In genomic region chr6:148700713-148701392, GRCh38 we compare ENCODE assay signal across 8 cellular contexts. TPM values are rescaled to one million over a fixed set of nuclear protein-coding genes. Genes with fewer than 3 reads are reported as not detected.
DNase-seq lines count a peak whose midpoint lies in the region; ATAC-seq, FAIRE-seq and TF ChIP-seq lines count a peak whose summit lies in the region.

No MANE protein-coding gene starts in this region.

- peak overlapping the region; percentile 64 for H3K4me3 ChIP-seq in MM.1S (ENCODE audit: low read length)
- peak overlapping the region; percentile 46; the same call in 1 of the 2 replicates for H3K4me3 ChIP-seq in GM12878
- H3K4me3 ChIP-seq in kidney (ENCODE audit: low read length in 2 of 2) = peak overlapping the region; percentile 54 to 65

- 0 out of 2 replicates have a peak, but pooled peaks cover 2% of the 10 kb centered on the region for H3F3A ChIP-seq in MM.1S (ENCODE audit: insufficient read depth, low read length)

- TF ChIP-seq CTCF in MM.1S (IDR thresholded peaks at IDR 0.05; ENCODE audit: low read length) (no peak), GM12878 (IDR thresholded peaks at IDR 0.05 in 2 of 3, conservative IDR thresholded peaks at IDR 0.05 in 1 of 3; ENCODE audit: control insufficient read depth in 2 of 3, extremely low read depth in 1 of 3, insufficient read depth in 1 of 3, low read depth in 3 of 3, low read length in 3 of 3) (no peak), kidney (IDR thresholded peaks at IDR 0.05; ENCODE audit: borderline replicate concordance, extremely low read depth, insufficient read depth) (no peak)

- CTCF ChIA-PET in GM12878 (lab: Yijun Ruan, JAX) = interaction anchor here (0.9 to 2.1 kb wide), 7 partner anchors 11 to 141 kb away, joined by 3 to 12 read pairs (median 3); no protein-coding TSS in a partner anchor

- in situ Hi-C loops in GM12878 (cut with MboI) = no loop called here

- no peaks in the 10 kb centered on the region for H3K27me3 ChIP-seq in MM.1S (replicated peaks; ENCODE audit: insufficient read depth, low read length)
- H3K27me3 ChIP-seq in GM12878 (replicated peaks in 1 of 2; ENCODE audit: control insufficient read depth in 2 of 2, insufficient read depth in 2 of 2, low read length in 1 of 2) = no peaks in the 10 kb centered on the region

- SMC1A ChIA-PET in GM12878 (lab: Charles Lee; ENCODE audit: uncharacterized antibody, unreplicated experiment) = interaction anchor here (0.6 to 4.6 kb wide), 4 partner anchors 12 to 127 kb away, joined by 3 to 21 read pairs (median 4); no protein-coding TSS in a partner anchor

- ATAC-seq in GM21576 (IDR thresholded peaks at IDR 0.05; ENCODE audit: unreplicated experiment) (peak; percentile 73), GM12878 (peak; percentile 90)

- H3K79me2 ChIP-seq in MM.1S (ENCODE audit: low read length) (no peaks in the 10 kb centered on the region), GM12878 (ENCODE audit: control insufficient read depth, insufficient read depth, low read length) (no peaks in the 10 kb centered on the region)

- peak overlapping the region; percentile 86 for H3K4me2 ChIP-seq in MM.1S (ENCODE audit: low read depth, low read length)
- H3K4me2 ChIP-seq in GM12878 (ENCODE audit: control insufficient read depth, insufficient read depth) = peak overlapping the region; percentile 83

- no peak for TF ChIP-seq POLR2A in GM12878 (IDR thresholded peaks at IDR 0.05; ENCODE audit: low read depth, low read length)

- H3K36me3 ChIP-seq in MM.1S (replicated peaks; ENCODE audit: insufficient read depth, low read length) (no peaks in the 10 kb centered on the region), GM12878 (ENCODE audit: control insufficient read depth in 2 of 2, insufficient read depth in 2 of 2, low read length in 1 of 2) (no peaks in the 10 kb centered on the region), kidney (ENCODE audit: control insufficient read depth in 1 of 2, insufficient read depth in 2 of 2, low read length in 2 of 2) (no peaks in the 10 kb centered on the region)

- H3K27ac ChIP-seq in MM.1S (ENCODE audit: low read length) (peak overlapping the region; percentile 6; the same call in 1 of the 2 replicates), GM12878 (ENCODE audit: control insufficient read depth, insufficient read depth) (no peak overlapping the region), kidney (ENCODE audit: low read depth in 2 of 2, low read length in 2 of 2) (no peak overlapping the region)

- FAIRE-seq in GM12878 (lab: Jason Lieb, UNC) = no peak
- no peak for FAIRE-seq in kidney (lab: Jason Lieb, UNC)

- POLR2A ChIA-PET in GM12878 (lab: Charles Lee) = no interaction called here

- BruUV-seq in GM12878 (replicated peaks; lab: Mats Ljungman, UMichigan) = no TSS peak

- H3K9me3 ChIP-seq in MM.1S (replicated peaks; ENCODE audit: insufficient read depth, low read length) (no peaks in the 10 kb centered on the region), GM12878 (replicated peaks; ENCODE audit: control insufficient read depth, insufficient read depth, low read length) (no peaks in the 10 kb centered on the region; the same call in 2 of the 3 replicates), kidney (ENCODE audit: control insufficient read depth in 1 of 2, low read length in 2 of 2) (peaks cover 0 to 2% of the 10 kb centered on the region in 2 donors)

- intact Hi-C loops in GM12878 (cut with micrococcal nuclease; ENCODE audit: unreplicated experiment) (loop anchor here (5.0 kb wide), 2 partner anchors 124 to 139 kb away; no protein-coding TSS in a partner anchor), kidney (cut with DNase I) (no loop called here)

- no peak for TF ChIP-seq RAD21 in GM12878 (IDR thresholded peaks at IDR 0.05; ENCODE audit: insufficient read depth, low read depth, low read length)

- no peak for TF ChIP-seq EP300 in GM12878 (IDR thresholded peaks at IDR 0.05; ENCODE audit: borderline replicate concordance in 1 of 2, control insufficient read depth in 1 of 2, low read depth in 2 of 2, low read length in 2 of 2)

- RAD21 ChIA-PET in GM12878 (lab: Charles Lee; ENCODE audit: unreplicated experiment) = interaction anchor here (1.2 to 2.6 kb wide), 5 partner anchors 23 to 141 kb away, joined by 3 to 18 read pairs (median 3); no protein-coding TSS in a partner anchor

- peak; percentile 47 for DNase-seq in DMS53 (lab: John Stamatoyannopoulos, UW)
- no peak for DNase-seq in DMS53 treated with DMSO at 0.1 percent for 48 hours (lab: John Stamatoyannopoulos, UW; ENCODE audit: unreplicated experiment)
- peak; percentile 53 for DNase-seq in MM.1S
- no peak for DNase-seq in GM12878 (ENCODE audit: low read depth, low spot score)
- no peak for DNase-seq in kidney
- DNase-seq in superior temporal gyrus (ENCODE audit: extremely low spot score) = peak; percentile 37
- DNase-seq in T-helper 9 cell = no peak

- 4% methylated on average over 9 of the region's 9 CpGs for WGBS in GM12878 (ENCODE audit: insufficient coverage, insufficient replicate concordance, low lambda C conversion rate, missing lambda C conversion rate)

- no peaks in the 10 kb centered on the region for H3K4me1 ChIP-seq in MM.1S (ENCODE audit: low read length)
- H3K4me1 ChIP-seq in GM12878 (ENCODE audit: control insufficient read depth, insufficient read depth, low read length) = 0 out of 2 replicates have a peak, but pooled peaks cover 3% of the 10 kb centered on the region
- peaks cover 0 to 2% of the 10 kb centered on the region in 2 donors for H3K4me1 ChIP-seq in kidney (ENCODE audit: control insufficient read depth in 1 of 2, insufficient read depth in 1 of 2, low read depth in 1 of 2, low read length in 2 of 2)

- peak overlapping the region; percentile 40; the same call in 1 of the 2 replicates for H3K9ac ChIP-seq in MM.1S (ENCODE audit: low read length)
- H3K9ac ChIP-seq in GM12878 (ENCODE audit: control insufficient read depth, insufficient read depth, low read length) = peak overlapping the region; percentile 45; the same call in 1 of the 2 replicates
- no peak overlapping the region for H3K9ac ChIP-seq in kidney (ENCODE audit: low read length in 2 of 2)

- H2AFZ ChIP-seq in MM.1S (ENCODE audit: low read length) (peak overlapping the region; percentile 91), GM12878 (ENCODE audit: control insufficient read depth, low read depth, low read length) (peak overlapping the region; percentile 75)

- H4K20me1 ChIP-seq in MM.1S (ENCODE audit: insufficient read depth, low read length) = no peaks in the 10 kb centered on the region
- H4K20me1 ChIP-seq in GM12878 (ENCODE audit: control insufficient read depth, insufficient read depth) = no peaks in the 10 kb centered on the region

- no peaks in the 10 kb centered on the region for H3K9me2 ChIP-seq in MM.1S (replicated peaks; ENCODE audit: insufficient read depth, low read length)

TF ChIP-seq in GM12878, 131 proteins besides CTCF, POLR2A, EP300 and RAD21:
- TF ChIP-seq PKNOX1 (IDR thresholded peaks at IDR 0.05) = peak; percentile 82
- TF ChIP-seq SUZ12 (IDR thresholded peaks at IDR 0.05; ENCODE audit: unreplicated experiment) = no peak
TF ChIP-seq in GM12878: peak in this region for 1.

RNA-seq across cellular contexts. Expression of gene UST, which starts 46.0 kb away (rescaled TPM):
- total RNA-seq in GM12878 (2013; cell fraction: nucleolus; rRNA removed) = 88.0 and 95.1 TPM in 2 replicates
- total RNA-seq in GM12878 (2014; rRNA removed) (1.6 and 2.1 TPM in 2 replicates), GM12878 (2014; rRNA removed; fragmentation: Illumina TruSeq; extraction: Trizol) (2.1 and 2.7 TPM in 2 replicates), GM12878 (2021) (2.2 and 2.4 TPM in 2 replicates), kidney (4.2 TPM)
- 6.3 TPM for polyA plus RNA-seq in GM12878 (2011; ENCODE audit: low read depth)
- polyA plus RNA-seq in GM12878 (2011; rRNA removed) (43.3 and 58.0 TPM in 2 replicates), GM12878 (2014; fragmentation: Illumina TruSeq; extraction: Trizol) (2.4 and 3.8 TPM in 2 replicates), GM12878 (2014; fragmentation: Nextera tagmentation; extraction: Ambion mirVana) (1 to 10 TPM; 3.6 to 3.7 TPM), GM12878 (2014; rRNA removed) (1.4 and 1.8 TPM in 2 replicates), GM12878 (2016; fragmentation: Nextera tagmentation; extraction: Ambion mirVana) (1 to 10 TPM in 1 of 2 experiments, under 1 TPM in 1; 0.74 to 1.7 TPM), kidney (ENCODE audit: insufficient read depth, low read depth, low replicate concordance) (3.2 TPM)
- 25.8 and 30.4 TPM in 2 replicates for polyA plus RNA-seq in GM12878 (2011; cell fraction: cytosol; rRNA removed)
- polyA plus RNA-seq in GM12878 (2011; cell fraction: nucleus; rRNA removed) = 23.1 and 29.5 TPM in 2 replicates
- polyA plus RNA-seq in GM12878 (2012) = 2.6 and 4.9 TPM in 2 replicates
- polyA minus RNA-seq in GM12878 (2011; rRNA and poly(A)+ RNA removed) = 38.6 and 38.8 TPM in 2 replicates
- polyA minus RNA-seq in GM12878 (2011; cell fraction: cytosol; rRNA and poly(A)+ RNA removed) = 14.5 and 17.2 TPM in 2 replicates
- 27.8 and 36.4 TPM in 2 replicates for polyA minus RNA-seq in GM12878 (2011; cell fraction: nucleus; rRNA and poly(A)+ RNA removed)

Comparison
In these comparisons a context has a peak if more than half of its experiments do, and no peak if none do; other contexts are left out.
1. DNase-seq: peak in DMS53 (single experiment), MM.1S (single experiment) and superior temporal gyrus (single experiment); none in DMS53 treated with DMSO at 0.1 percent for 48 hours (single experiment), GM12878 (single experiment), kidney (single experiment) and T-helper 9 cell (single experiment).
2. H3K9ac ChIP-seq: peak in MM.1S (single experiment) and GM12878 (single experiment); none in kidney (0 of 2).
3. Peak in every context shown above with its lines, with median percentiles within 50 percentile points of each other: H3K4me3 ChIP-seq.